8 cellular contexts compared by ENCODE assay signal in the genomic region with DNA sequence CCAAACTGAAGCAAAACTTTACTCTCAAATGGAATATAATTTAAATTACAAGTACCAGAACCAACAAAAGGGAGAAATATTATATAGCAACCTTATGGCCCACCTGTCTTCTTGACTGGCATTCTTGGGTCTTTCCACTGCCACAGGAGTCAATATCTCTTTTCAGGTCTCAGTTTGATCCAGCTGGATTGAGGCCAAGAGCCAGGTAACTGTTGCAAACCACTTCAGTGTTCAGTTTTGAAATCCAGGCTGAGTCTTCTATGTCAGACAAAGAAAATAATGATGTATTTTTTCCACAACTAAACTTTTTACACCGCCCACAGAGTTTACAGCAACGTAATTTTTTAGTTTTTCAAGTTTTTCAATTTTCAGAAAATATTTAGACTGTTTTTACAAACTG. TPM values are rescaled to one million over a fixed set of nuclear protein-coding genes. Genes with fewer than 3 reads are reported as not detected.
DNase-seq lines count a peak whose midpoint lies in the region; ATAC-seq, FAIRE-seq and TF ChIP-seq lines count a peak whose summit lies in the region.

No MANE protein-coding gene starts in this region.

- no peak for FAIRE-seq in kidney (lab: Jason Lieb, UNC)

- TF ChIP-seq CTCF in kidney (IDR thresholded peaks at IDR 0.05; ENCODE audit: borderline replicate concordance, extremely low read depth, insufficient read depth) (no peak), tibial artery (IDR thresholded peaks at IDR 0.05) (no peak)

- no peaks in the 10 kb centered on the region for H3K27me3 ChIP-seq in tibial artery

- peak overlapping the region; percentile 73 to 99 for H3K27ac Mint-ChIP-seq in activated naive CD4-positive, alpha-beta T cell treated with anti-CD3 and anti-CD28 coated beads, Interleukin-2, amount 50 U/mL, for 72 hours
- no peak overlapping the region for H3K27ac Mint-ChIP-seq in activated naive CD4-positive, alpha-beta T cell treated with anti-CD3 and anti-CD28 coated beads, Interleukin-2, amount 10 ng/mL, durations not matched to agents 7 days and 5 days
- H3K27ac Mint-ChIP-seq in activated CD4-positive, alpha-beta T cell treated with anti-CD3 and anti-CD28 coated beads, Interleukin-2, amount 10 ng/mL, durations not matched to agents 24 days and 14 days, result peak overlapping the region; percentile 30

- H3K9me3 Mint-ChIP-seq in activated naive CD4-positive, alpha-beta T cell treated with anti-CD3 and anti-CD28 coated beads, Interleukin-2, amount 50 U/mL, for 72 hours, result no peaks in the 10 kb centered on the region
- H3K9me3 Mint-ChIP-seq in activated naive CD4-positive, alpha-beta T cell treated with anti-CD3 and anti-CD28 coated beads, Interleukin-2, amount 10 ng/mL, durations not matched to agents 7 days and 5 days, result no peaks in the 10 kb centered on the region
- no peaks in the 10 kb centered on the region for H3K9me3 Mint-ChIP-seq in activated CD4-positive, alpha-beta T cell treated with anti-CD3 and anti-CD28 coated beads, Interleukin-2, amount 10 ng/mL, durations not matched to agents 24 days and 14 days

- no peaks in the 10 kb centered on the region for H3K36me3 ChIP-seq in kidney (ENCODE audit: control insufficient read depth in 1 of 2, insufficient read depth in 2 of 2, low read length in 2 of 2)
- H3K36me3 ChIP-seq in tibial artery, result peaks cover 0 to 10% (median 0%) of the 10 kb centered on the region in 3 donors

- H3K9ac ChIP-seq in kidney (ENCODE audit: low read length in 2 of 2), result peak overlapping the region in 1 of 2 donors; percentile 91

- H3K4me3 ChIP-seq in kidney (ENCODE audit: low read length in 2 of 2) (peak overlapping the region; percentile 87 to 95), tibial artery (peak overlapping the region; percentile 84 to 88)

- in situ Hi-C loops in ACHN (cut with HindIII; ENCODE audit: low pct_ligation_motif_present, low pct_unique_long_range_greater_than_20kb, low sequenced_read_pairs), result no loop called here

- H3K9me3 ChIP-seq in kidney (ENCODE audit: control insufficient read depth in 1 of 2, low read length in 2 of 2) (no peaks in the 10 kb centered on the region), tibial artery (no peaks in the 10 kb centered on the region)

- ATAC-seq in activated naive CD4-positive, alpha-beta T cell treated with anti-CD3 and anti-CD28 coated beads, Interleukin-2, amount 50 U/mL, for 72 hours, result no peak
- ATAC-seq in GM21619 (IDR thresholded peaks at IDR 0.05; ENCODE audit: unreplicated experiment), result no peak

- peak overlapping the region in 1 of 2 donors; percentile 93 for H3K27ac ChIP-seq in kidney (ENCODE audit: low read depth in 2 of 2, low read length in 2 of 2)
- H3K27ac ChIP-seq in tibial artery, result peak overlapping the region; percentile 93 to 95

- CTCF ChIA-PET in activated naive CD4-positive, alpha-beta T cell treated with anti-CD3 and anti-CD28 coated beads, Interleukin-2, amount 10 ng/mL, durations not matched to agents 7 days and 5 days (lab: Charles Lee), result interaction anchor here (1.1 kb wide), 1 partner anchor 570 kb away, joined by 3 read pairs; no protein-coding TSS in a partner anchor

- H3K4me3 Mint-ChIP-seq in activated naive CD4-positive, alpha-beta T cell treated with anti-CD3 and anti-CD28 coated beads, Interleukin-2, amount 10 ng/mL, durations not matched to agents 7 days and 5 days, result no peak overlapping the region
- peak overlapping the region; percentile 96 for H3K4me3 Mint-ChIP-seq in activated CD4-positive, alpha-beta T cell treated with anti-CD3 and anti-CD28 coated beads, Interleukin-2, amount 10 ng/mL, durations not matched to agents 24 days and 14 days

- no peaks in the 10 kb centered on the region for H3K27me3 Mint-ChIP-seq in activated naive CD4-positive, alpha-beta T cell treated with anti-CD3 and anti-CD28 coated beads, Interleukin-2, amount 10 ng/mL, durations not matched to agents 7 days and 5 days
- peaks cover 2% of the 10 kb centered on the region for H3K27me3 Mint-ChIP-seq in activated CD4-positive, alpha-beta T cell treated with anti-CD3 and anti-CD28 coated beads, Interleukin-2, amount 10 ng/mL, durations not matched to agents 24 days and 14 days

- peaks cover 6 to 19% of the 10 kb centered on the region in 2 donors for H3K36me3 Mint-ChIP-seq in activated naive CD4-positive, alpha-beta T cell treated with anti-CD3 and anti-CD28 coated beads, Interleukin-2, amount 50 U/mL, for 72 hours
- peaks cover 9% of the 10 kb centered on the region for H3K36me3 Mint-ChIP-seq in activated naive CD4-positive, alpha-beta T cell treated with anti-CD3 and anti-CD28 coated beads, Interleukin-2, amount 10 ng/mL, durations not matched to agents 7 days and 5 days
- H3K36me3 Mint-ChIP-seq in activated CD4-positive, alpha-beta T cell treated with anti-CD3 and anti-CD28 coated beads, Interleukin-2, amount 10 ng/mL, durations not matched to agents 24 days and 14 days (ENCODE audit: low read depth), result peaks cover 12% of the 10 kb centered on the region

- H3K4me1 Mint-ChIP-seq in activated naive CD4-positive, alpha-beta T cell treated with anti-CD3 and anti-CD28 coated beads, Interleukin-2, amount 10 ng/mL, durations not matched to agents 7 days and 5 days, result peaks cover 43% of the 10 kb centered on the region
- peaks cover 43% of the 10 kb centered on the region for H3K4me1 Mint-ChIP-seq in activated CD4-positive, alpha-beta T cell treated with anti-CD3 and anti-CD28 coated beads, Interleukin-2, amount 10 ng/mL, durations not matched to agents 24 days and 14 days

- peaks cover 0 to 4% of the 10 kb centered on the region in 2 donors for H3K4me1 ChIP-seq in kidney (ENCODE audit: control insufficient read depth in 1 of 2, insufficient read depth in 1 of 2, low read depth in 1 of 2, low read length in 2 of 2)
- H3K4me1 ChIP-seq in tibial artery, result peaks cover 0 to 39% (median 16%) of the 10 kb centered on the region in 4 donors

- intact Hi-C loops in activated CD4-positive, alpha-beta T cell treated with anti-CD3 and anti-CD28 coated beads, Interleukin-2, amount 10 ng/mL, durations not matched to agents 24 days and 14 days (cut with micrococcal nuclease), result loop anchor here (2.0 to 5.0 kb wide), 2 partner anchors 32 to 1181 kb away; no protein-coding TSS in a partner anchor
- intact Hi-C loops in kidney (cut with DNase I) (no loop called here), tibial artery (cut with DNase I; ENCODE audit: low total_unique reads) (loop anchor here (5.0 kb wide), 1 partner anchor 36 kb away; no protein-coding TSS in a partner anchor)

- DNase-seq in activated naive CD4-positive, alpha-beta T cell treated with anti-CD3 and anti-CD28 coated beads, Interleukin-2, amount 50 U/mL, for 72 hours (ENCODE audit: low spot score in 2 of 2), result no peak
- DNase-seq in activated naive CD4-positive, alpha-beta T cell treated with anti-CD3 and anti-CD28 coated beads, Interleukin-2, amount 10 ng/mL, durations not matched to agents 7 days and 5 days, result no peak
- peak; percentile 54 for DNase-seq in activated CD4-positive, alpha-beta T cell treated with anti-CD3 and anti-CD28 coated beads, Interleukin-2, amount 10 ng/mL, durations not matched to agents 24 days and 14 days
- no peak for DNase-seq in kidney
- no peak for DNase-seq in tibial artery
- DNase-seq in ACHN, result no peak
- DNase-seq in HuH-7.5 (ENCODE audit: low spot score), result no peak

RNA-seq across cellular contexts. Expression of gene DLG2, which starts 0.6 kb away (rescaled TPM):
- 1 to 10 TPM; 4.2 to 5.4 TPM for total RNA-seq in activated naive CD4-positive, alpha-beta T cell treated with anti-CD3 and anti-CD28 coated beads, Interleukin-2, amount 50 U/mL, for 72 hours
- 0.99 and 1.0 TPM in 2 replicates for total RNA-seq in activated CD4-positive, alpha-beta T cell treated with anti-CD3 and anti-CD28 coated beads, Interleukin-2, amount 10 ng/mL, durations not matched to agents 24 days and 14 days
- 7.2 TPM for total RNA-seq in kidney
- 2.9 TPM for polyA plus RNA-seq in kidney (ENCODE audit: insufficient read depth, low read depth, low replicate concordance)

RNA-seq across cellular contexts. Expression of gene TMEM126B, which starts 1.9 kb away (rescaled TPM):
- total RNA-seq in activated naive CD4-positive, alpha-beta T cell treated with anti-CD3 and anti-CD28 coated beads, Interleukin-2, amount 50 U/mL, for 72 hours, result 100 to 1,000 TPM in 1 of 2 donors, 10 to 100 TPM in 1; 77.0 to 104 TPM
- total RNA-seq in activated CD4-positive, alpha-beta T cell treated with anti-CD3 and anti-CD28 coated beads, Interleukin-2, amount 10 ng/mL, durations not matched to agents 24 days and 14 days, result 52.2 and 54.4 TPM in 2 replicates
- total RNA-seq in kidney, result 51.5 TPM
- 54.7 TPM for polyA plus RNA-seq in kidney (ENCODE audit: insufficient read depth, low read depth, low replicate concordance)

RNA-seq across cellular contexts. Expression of gene TMEM126A, which starts 21.3 kb away (rescaled TPM):
- 10 to 100 TPM; 36.5 to 60.3 TPM for total RNA-seq in activated naive CD4-positive, alpha-beta T cell treated with anti-CD3 and anti-CD28 coated beads, Interleukin-2, amount 50 U/mL, for 72 hours
- 52.1 and 52.5 TPM in 2 replicates for total RNA-seq in activated CD4-positive, alpha-beta T cell treated with anti-CD3 and anti-CD28 coated beads, Interleukin-2, amount 10 ng/mL, durations not matched to agents 24 days and 14 days
- total RNA-seq in kidney, result 20.3 TPM
- polyA plus RNA-seq in kidney (ENCODE audit: insufficient read depth, low read depth, low replicate concordance), result 63.8 TPM

RNA-seq across cellular contexts. Expression of gene CREBZF, which starts 38.4 kb away (rescaled TPM):
- 10 to 100 TPM; 61.0 to 65.7 TPM for total RNA-seq in activated naive CD4-positive, alpha-beta T cell treated with anti-CD3 and anti-CD28 coated beads, Interleukin-2, amount 50 U/mL, for 72 hours
- 50.9 and 54.5 TPM in 2 replicates for total RNA-seq in activated CD4-positive, alpha-beta T cell treated with anti-CD3 and anti-CD28 coated beads, Interleukin-2, amount 10 ng/mL, durations not matched to agents 24 days and 14 days
- 44.7 TPM for total RNA-seq in kidney
- 15.2 TPM for polyA plus RNA-seq in kidney (ENCODE audit: insufficient read depth, low read depth, low replicate concordance)

RNA-seq across cellular contexts. Expression of gene CCDC89, which starts 59.5 kb away (rescaled TPM):
- not detected for total RNA-seq in activated naive CD4-positive, alpha-beta T cell treated with anti-CD3 and anti-CD28 coated beads, Interleukin-2, amount 50 U/mL, for 72 hours
- total RNA-seq in activated CD4-positive, alpha-beta T cell treated with anti-CD3 and anti-CD28 coated beads, Interleukin-2, amount 10 ng/mL, durations not matched to agents 24 days and 14 days, result 0.14 TPM in 1 of 2 replicates, not detected in the other
- total RNA-seq in kidney, result 3.7 TPM
- 2.7 TPM for polyA plus RNA-seq in kidney (ENCODE audit: insufficient read depth, low read depth, low replicate concordance)
